ENCODE assay signal across 8 cellular contexts in genomic region chr11:121482231-121483129, GRCh38. TPM values are rescaled to one million over a fixed set of nuclear protein-coding genes. Genes with fewer than 3 reads are reported as not detected.
DNase-seq lines count a peak whose midpoint lies in the region; ATAC-seq and TF ChIP-seq lines count a peak whose summit lies in the region.

No MANE protein-coding gene starts in this region.

- no peaks in the 10 kb centered on the region for H3K4me1 ChIP-seq in Peyer's patch
- peaks cover 20% of the 10 kb centered on the region for H3K4me1 ChIP-seq in mammary epithelial cell (ENCODE audit: insufficient read depth, low read length)

- H3K4me3 Mint-ChIP-seq in glutamatergic neuron (ENCODE audit: unreplicated experiment): no peak overlapping the region

- ATAC-seq in GM18909 (IDR thresholded peaks at IDR 0.05; ENCODE audit: poor library complexity, unreplicated experiment): peak; percentile 88
- ATAC-seq in HG02870 (IDR thresholded peaks at IDR 0.05; ENCODE audit: unreplicated experiment): peak; percentile 65

- dilution Hi-C loops in mammary epithelial cell (cut with HindIII; ENCODE audit: low sequenced_read_pairs): no loop called here

- H3K36me3 ChIP-seq in Peyer's patch (peaks cover 0 to 18% (median 0%) of the 10 kb centered on the region in 3 donors), mammary epithelial cell (ENCODE audit: insufficient read depth, low read length) (no peaks in the 10 kb centered on the region)

- no peak overlapping the region for H3K4me3 ChIP-seq in Peyer's patch
- no peak overlapping the region for H3K4me3 ChIP-seq in mammary epithelial cell (replicated peaks in 1 of 3; ENCODE audit: insufficient read depth in 1 of 3, low read depth in 2 of 3, low read length in 3 of 3)

- intact Hi-C loops in mammary epithelial cell (cut with micrococcal nuclease): no loop called here

- in situ Hi-C loops in mammary epithelial cell (cut with MboI; ENCODE audit: low sequenced_read_pairs in 2 of 2): no loop called here

- BruUV-seq in mammary epithelial cell (replicated peaks; lab: Mats Ljungman, UMichigan): no TSS peak

- peak overlapping the region in 3 of 4 donors; percentile 39 to 67 (median 59) for H3K27ac ChIP-seq in Peyer's patch
- H3K27ac ChIP-seq in mammary epithelial cell (ENCODE audit: insufficient read depth, low read depth, low read length): no peak overlapping the region

- WGBS in mammary epithelial cell (ENCODE audit: low coverage, missing lambda C conversion rate): 92% methylated on average over 8 of the region's 9 CpGs

- TF ChIP-seq CTCF in Peyer's patch (IDR thresholded peaks at IDR 0.05) (no peak), mammary epithelial cell (conservative IDR thresholded peaks at IDR 0.05 in 1 of 2, IDR thresholded peaks at IDR 0.05 in 1 of 2; ENCODE audit: extremely low read depth in 1 of 2, insufficient read depth in 1 of 2, low read depth in 1 of 2, low read length in 2 of 2) (no peak), glutamatergic neuron (IDR thresholded peaks at IDR 0.05; ENCODE audit: partially characterized antibody, unreplicated experiment) (no peak)

- H3K27me3 ChIP-seq in Peyer's patch (no peaks in the 10 kb centered on the region), mammary epithelial cell (ENCODE audit: insufficient read depth, low read length) (no peaks in the 10 kb centered on the region)

- H3K79me2 ChIP-seq in mammary epithelial cell (ENCODE audit: insufficient read depth, low read length): no peaks in the 10 kb centered on the region

- H3K36me3 Mint-ChIP-seq in glutamatergic neuron (ENCODE audit: unreplicated experiment): no peaks in the 10 kb centered on the region

- CTCF ChIA-PET in mammary epithelial cell (lab: Charles Lee; ENCODE audit: low non-redundant PET): no interaction called here

- H4K20me1 ChIP-seq in mammary epithelial cell (ENCODE audit: insufficient read depth, low read length): no peaks in the 10 kb centered on the region

- H3K27me3 Mint-ChIP-seq in glutamatergic neuron (ENCODE audit: unreplicated experiment): peaks cover 6% of the 10 kb centered on the region

- no peak for TF ChIP-seq POLR2A in Peyer's patch (IDR thresholded peaks at IDR 0.05)

- H3K4me2 ChIP-seq in mammary epithelial cell (ENCODE audit: insufficient read depth, low read depth, low read length): no peak overlapping the region

- DNase-seq in Peyer's patch (peak in 2 of 3 donors; percentile 59 to 73), mammary epithelial cell (no peak), DMS79 (lab: John Stamatoyannopoulos, UW) (no peak), epidermal melanocyte (ENCODE audit: insufficient read length, low spot score) (no peak), glutamatergic neuron (no peak)
- peak; percentile 51 for DNase-seq in stimulated activated CD4-positive, alpha-beta T cell treated with anti-CD3 and anti-CD28 coated beads, Interleukin-1b, Interleukin-23, amount 100 ng/mL, for 48 hours

- H3K9me3 Mint-ChIP-seq in glutamatergic neuron (ENCODE audit: unreplicated experiment): peaks cover 8% of the 10 kb centered on the region

- peak overlapping the region; percentile 34 for H2AFZ ChIP-seq in mammary epithelial cell (ENCODE audit: low read depth, low read length)

- no peak overlapping the region for H3K9ac ChIP-seq in mammary epithelial cell (ENCODE audit: insufficient read depth, low read length)

- H3K9me3 ChIP-seq in Peyer's patch (no peaks in the 10 kb centered on the region), mammary epithelial cell (replicated peaks; ENCODE audit: insufficient read depth, low read length) (no peaks in the 10 kb centered on the region)

- H3K27ac Mint-ChIP-seq in glutamatergic neuron (ENCODE audit: unreplicated experiment): no peak overlapping the region

- H3K4me1 Mint-ChIP-seq in glutamatergic neuron (ENCODE audit: low read depth, unreplicated experiment): peaks cover 22% of the 10 kb centered on the region

RNA-seq across cellular contexts. Expression of gene SORL1, which starts 30.4 kb away (rescaled TPM):
- total RNA-seq in Peyer's patch: 100 to 1,000 TPM in 3 of 4 donors, 10 to 100 TPM in 1; 52.0 to 282 (median 191) TPM
- total RNA-seq in mammary epithelial cell: 10 to 100 TPM; 17.5 to 84.3 TPM
- polyA plus RNA-seq in mammary epithelial cell: 57.2 TPM
- polyA minus RNA-seq in mammary epithelial cell: 210 TPM
- 11.1 TPM for total RNA-seq in glutamatergic neuron (ENCODE audit: unreplicated experiment)

Comparison
In these comparisons a context has a peak if more than half of its experiments do, and no peak if none do; other contexts are left out.
1. DNase-seq: peak in Peyer's patch (2 of 3) and stimulated activated CD4-positive, alpha-beta T cell treated with anti-CD3 and anti-CD28 coated beads, Interleukin-1b, Interleukin-23, amount 100 ng/mL, for 48 hours (single experiment); none in mammary epithelial cell (single experiment), DMS79 (single experiment), epidermal melanocyte (single experiment) and glutamatergic neuron (single experiment).